19 cellular contexts compared by ENCODE assay signal in genomic region chr7:69184339-69184738, GRCh38.
A peak's percentile ranks its signal among the peaks of the same experiment; 100 is the strongest.
DNase-seq lines count a peak whose midpoint lies in the region; ATAC-seq lines count a peak whose summit lies in the region.
"Had no signal": no experiment of that assay in that cellular context is flagged by ENCODE, and none has a peak within 500 bp of the region (broad histone marks: within the 10 kb centered on the region; RNA-seq: fewer than 3 reads in every experiment).

No MANE protein-coding gene starts in this region.

- H3K27ac ChIP-seq in subcutaneous abdominal adipose tissue (ENCODE audit: low read depth, low read length) = no peak overlapping the region
- no peak overlapping the region for H3K27ac ChIP-seq in neuronal stem cell (replicated peaks; ENCODE audit: low read length)
- H3K27ac ChIP-seq: parathyroid adenoma had no signal

- no peak overlapping the region for H4K8ac ChIP-seq in neuronal stem cell (ENCODE audit: low read depth, low read length)

- no peak overlapping the region for H2AFZ ChIP-seq in neuronal stem cell (ENCODE audit: low read length)
- H2AFZ ChIP-seq: parathyroid adenoma had no signal

- H2BK120ac ChIP-seq in neuronal stem cell (ENCODE audit: low read depth, low read length) = no peak overlapping the region

- H3K4me1 ChIP-seq in subcutaneous abdominal adipose tissue (ENCODE audit: control insufficient read depth in 5 of 5, insufficient read depth in 5 of 5, low read length in 5 of 5) (peaks cover 0 to 14% (median 4%) of the 10 kb centered on the region in 5 donors), neuronal stem cell (ENCODE audit: control insufficient read depth in 2 of 2, insufficient read depth in 1 of 2, low read depth in 1 of 2, low read length in 2 of 2) (no peaks in the 10 kb centered on the region)
- H3K4me1 ChIP-seq: parathyroid adenoma had no signal

- no peaks in the 10 kb centered on the region for H3K27me3 Mint-ChIP-seq in activated T-cell treated with anti-CD3 and anti-CD28 coated beads, Interleukin-2, amount 50 U/mL, for 4 hours (ENCODE audit: low read depth)
- no peaks in the 10 kb centered on the region for H3K27me3 Mint-ChIP-seq in activated T-cell treated with anti-CD3 and anti-CD28 coated beads, Interleukin-2, amount 50 U/mL, for 72 hours (ENCODE audit: low read depth)
- no peaks in the 10 kb centered on the region for H3K27me3 Mint-ChIP-seq in dendritic cell treated with granulocyte-macrophage colony-stimulating factor and Interleukin-4, amounts not matched to agents 40 ng/mL and 50 ng/mL, for 4 days
- H3K27me3 Mint-ChIP-seq: naive thymus-derived CD8-positive, alpha-beta T cell; type B pancreatic cell had no signal

- no peak overlapping the region for H3K9ac ChIP-seq in subcutaneous abdominal adipose tissue (ENCODE audit: low read length in 5 of 5)
- no peak overlapping the region for H3K9ac ChIP-seq in neuronal stem cell (ENCODE audit: low read depth, low read length, poor library complexity)
- H3K9ac ChIP-seq: parathyroid adenoma had no signal

- H3K27me3 ChIP-seq in subcutaneous abdominal adipose tissue (ENCODE audit: control insufficient read depth in 5 of 5, insufficient read depth in 4 of 5, low read length in 5 of 5) (no peaks in the 10 kb centered on the region), neuronal stem cell (ENCODE audit: control insufficient read depth in 3 of 3, insufficient read depth in 3 of 3, low read depth in 1 of 3, low read length in 3 of 3) (no peaks in the 10 kb centered on the region)

- intact Hi-C loops in dendritic cell treated with granulocyte-macrophage colony-stimulating factor and Interleukin-4, amounts not matched to agents 40 ng/mL and 50 ng/mL, for 4 days (cut with micrococcal nuclease) = no loop called here

- no peak overlapping the region for H2BK5ac ChIP-seq in neuronal stem cell (ENCODE audit: low read length)

- peak overlapping the region in 3 of 5 donors; percentile 3 to 16 (median 8) for H3K4me3 ChIP-seq in subcutaneous abdominal adipose tissue (ENCODE audit: low read depth in 1 of 5, low read length in 5 of 5)
- H3K4me3 ChIP-seq in neuronal stem cell (ENCODE audit: low read length in 2 of 2) = no peak overlapping the region

- H3K4me3 Mint-ChIP-seq in activated T-cell treated with anti-CD3 and anti-CD28 coated beads, Interleukin-2, amount 50 U/mL, for 4 hours = peak overlapping the region; percentile 14
- H3K4me3 Mint-ChIP-seq in activated T-cell treated with anti-CD3 and anti-CD28 coated beads, Interleukin-2, amount 50 U/mL, for 72 hours = no peak overlapping the region
- H3K4me3 Mint-ChIP-seq in dendritic cell treated with granulocyte-macrophage colony-stimulating factor and Interleukin-4, amounts not matched to agents 40 ng/mL and 50 ng/mL, for 4 days = peak overlapping the region; percentile 18
- H3K4me3 Mint-ChIP-seq: type B pancreatic cell had no signal

- H2BK15ac ChIP-seq in neuronal stem cell (ENCODE audit: low read length) = no peak overlapping the region

- H3K27ac Mint-ChIP-seq in activated T-cell treated with anti-CD3 and anti-CD28 coated beads, Interleukin-2, amount 50 U/mL, for 72 hours = no peak overlapping the region
- no peak overlapping the region for H3K27ac Mint-ChIP-seq in dendritic cell treated with granulocyte-macrophage colony-stimulating factor and Interleukin-4, amounts not matched to agents 40 ng/mL and 50 ng/mL, for 4 days
- H3K27ac Mint-ChIP-seq: type B pancreatic cell had no signal

- no peak overlapping the region for H3K18ac ChIP-seq in neuronal stem cell (ENCODE audit: low read length)

- H2AK5ac ChIP-seq in neuronal stem cell (ENCODE audit: low read depth, low read length) = no peak overlapping the region

- H3K9me3 ChIP-seq in subcutaneous abdominal adipose tissue (ENCODE audit: control insufficient read depth in 5 of 5, low read length in 5 of 5) (no peaks in the 10 kb centered on the region), neuronal stem cell (replicated peaks in 1 of 2; ENCODE audit: control insufficient read depth in 2 of 2, insufficient read depth in 1 of 2, low read depth in 1 of 2, low read length in 2 of 2) (no peaks in the 10 kb centered on the region)

- no peaks in the 10 kb centered on the region for H3K79me1 ChIP-seq in neuronal stem cell (ENCODE audit: low read depth, low read length)

- H3K4me1 Mint-ChIP-seq in activated T-cell treated with anti-CD3 and anti-CD28 coated beads, Interleukin-2, amount 50 U/mL, for 4 hours (ENCODE audit: low read depth) = peaks cover 13% of the 10 kb centered on the region
- H3K4me1 Mint-ChIP-seq in activated T-cell treated with anti-CD3 and anti-CD28 coated beads, Interleukin-2, amount 50 U/mL, for 72 hours (ENCODE audit: low read depth) = peaks cover 6% of the 10 kb centered on the region
- H3K4me1 Mint-ChIP-seq in dendritic cell treated with granulocyte-macrophage colony-stimulating factor and Interleukin-4, amounts not matched to agents 40 ng/mL and 50 ng/mL, for 4 days (ENCODE audit: low read depth) = peaks cover 15% of the 10 kb centered on the region

- H3K23ac ChIP-seq in neuronal stem cell (ENCODE audit: low read depth, low read length, poor library complexity) = no peak overlapping the region

- H3K14ac ChIP-seq in neuronal stem cell (ENCODE audit: low read length) = no peak overlapping the region

- no peak overlapping the region for H3K4ac ChIP-seq in neuronal stem cell (ENCODE audit: low read length)

- H3K36me3 ChIP-seq in subcutaneous abdominal adipose tissue (ENCODE audit: control insufficient read depth in 5 of 5, insufficient read depth in 5 of 5, low read length in 5 of 5) (no peaks in the 10 kb centered on the region), neuronal stem cell (replicated peaks in 1 of 2; ENCODE audit: control insufficient read depth in 2 of 2, insufficient read depth in 2 of 2, low read length in 2 of 2) (no peaks in the 10 kb centered on the region)

- H4K91ac ChIP-seq in neuronal stem cell (ENCODE audit: low read depth, low read length, poor library complexity) = no peak overlapping the region

- no peak overlapping the region for H3K4me2 ChIP-seq in neuronal stem cell (ENCODE audit: insufficient read depth, low read length, poor library complexity, severe bottlenecking)

- H3K36me3 Mint-ChIP-seq in activated T-cell treated with anti-CD3 and anti-CD28 coated beads, Interleukin-2, amount 50 U/mL, for 4 hours (ENCODE audit: insufficient read depth) = no peaks in the 10 kb centered on the region
- peaks cover 1 to 2% of the 10 kb centered on the region in 2 donors for H3K36me3 Mint-ChIP-seq in activated T-cell treated with anti-CD3 and anti-CD28 coated beads, Interleukin-2, amount 50 U/mL, for 72 hours (ENCODE audit: insufficient read depth in 2 of 2)
- H3K36me3 Mint-ChIP-seq in dendritic cell treated with granulocyte-macrophage colony-stimulating factor and Interleukin-4, amounts not matched to agents 40 ng/mL and 50 ng/mL, for 4 days (ENCODE audit: low read depth) = no peaks in the 10 kb centered on the region

- no peak overlapping the region for H2BK12ac ChIP-seq in neuronal stem cell (ENCODE audit: low read length)

- ATAC-seq in activated T-cell treated with anti-CD3 and anti-CD28 coated beads, Interleukin-2, amount 50 U/mL, for 4 hours = no peak
- ATAC-seq in activated T-cell treated with anti-CD3 and anti-CD28 coated beads, Interleukin-2, amount 50 U/mL, for 72 hours (replicated peaks in 1 of 2) = no peak
- ATAC-seq in HG03378 (IDR thresholded peaks at IDR 0.05; ENCODE audit: unreplicated experiment) = no peak
- ATAC-seq: naive thymus-derived CD8-positive, alpha-beta T cell had no signal

- no peak for DNase-seq in activated T-cell treated with anti-CD3 and anti-CD28 coated beads, Interleukin-2, amount 50 U/mL, for 4 hours
- no peak for DNase-seq in activated T-cell treated with anti-CD3 and anti-CD28 coated beads, Interleukin-2, amount 50 U/mL, for 72 hours
- DNase-seq in NCI-H526 treated with DMSO at 0.1 percent for 48 hours (lab: John Stamatoyannopoulos, UW) (peak; percentile 8), COR-L47 (lab: John Stamatoyannopoulos, UW) (no peak), neuronal stem cell (ENCODE audit: low spot score) (no peak)
- DNase-seq: 8988T; activated CD4-positive, alpha-beta T cell treated with anti-CD3 and anti-CD28 coated beads, Interleukin-2, amount 50 U/mL, for 1 hour; activated effector memory CD4-positive, alpha-beta T cell treated with anti-CD3 and anti-CD28 coated beads, Interleukin-2, amount 50 U/mL, for 16 hours; central memory CD4-positive, alpha-beta T cell; effector CD8-positive, alpha-beta T cell; naive thymus-derived CD8-positive, alpha-beta T cell; NCI-H2171 treated with DMSO at 0.1 percent for 48 hours; stimulated activated CD4-positive, alpha-beta T cell treated with anti-CD3 and anti-CD28 coated beads, Interleukin-1b, Interleukin-23, amount 100 ng/mL, for 48 hours; stimulated activated naive CD4-positive, alpha-beta T cell treated with Interleukin-2 at 50 U/mL for 16 hours had no signal

- WGBS in neuronal stem cell (ENCODE audit: extremely low coverage in 2 of 2, insufficient read length in 2 of 2, insufficient replicate concordance in 1 of 2), 2 donors = no CpG with 5 or more reads among the region's 5 CpGs

- H3K9me3 Mint-ChIP-seq in activated T-cell treated with anti-CD3 and anti-CD28 coated beads, Interleukin-2, amount 50 U/mL, for 4 hours = peaks cover 15% of the 10 kb centered on the region
- peaks cover 2 to 3% of the 10 kb centered on the region in 2 donors for H3K9me3 Mint-ChIP-seq in activated T-cell treated with anti-CD3 and anti-CD28 coated beads, Interleukin-2, amount 50 U/mL, for 72 hours
- peaks cover 9% of the 10 kb centered on the region for H3K9me3 Mint-ChIP-seq in dendritic cell treated with granulocyte-macrophage colony-stimulating factor and Interleukin-4, amounts not matched to agents 40 ng/mL and 50 ng/mL, for 4 days
- H3K9me3 Mint-ChIP-seq: type B pancreatic cell had no signal

Comparison
In these comparisons a context has a peak if more than half of its experiments do, and no peak if none do; other contexts are left out.
1. H3K4me3 Mint-ChIP-seq: peak in activated T-cell treated with anti-CD3 and anti-CD28 coated beads, Interleukin-2, amount 50 U/mL, for 4 hours (single experiment) and dendritic cell treated with granulocyte-macrophage colony-stimulating factor and Interleukin-4, amounts not matched to agents 40 ng/mL and 50 ng/mL, for 4 days (single experiment); none in activated T-cell treated with anti-CD3 and anti-CD28 coated beads, Interleukin-2, amount 50 U/mL, for 72 hours (0 of 2).
2. H3K4me3 ChIP-seq: peak in subcutaneous abdominal adipose tissue (3 of 5); none in neuronal stem cell (0 of 2).